8 cellular contexts compared by ENCODE assay signal in genomic region chr1:40449684-40450490, GRCh38.
DNase-seq lines count a peak whose midpoint lies in the region; ATAC-seq and TF ChIP-seq lines count a peak whose summit lies in the region.

Gene ZFP69B, plus strand, starts transcription at chr1:40450476. Its CDS starts 486 bp downstream, at chr1:40450962.

- ATAC-seq in GM18517 (IDR thresholded peaks at IDR 0.05; ENCODE audit: unreplicated experiment) (peak; percentile 65), HG03060 (IDR thresholded peaks at IDR 0.05; ENCODE audit: low read depth, unreplicated experiment) (peak; percentile 61)

- DNase-seq in NCI-H2107 (lab: John Stamatoyannopoulos, UW) = peak; percentile 92
- peak; percentile 95 for DNase-seq in UCSD-AML1 (lab: John Stamatoyannopoulos, UW; ENCODE audit: unreplicated experiment)
- peak; percentile 91 for DNase-seq in brain microvascular endothelial cell
- peak; percentile 77 for DNase-seq in skeletal muscle cell (ENCODE audit: low read depth)

- no peak for TF ChIP-seq CTCF in 22Rv1 (IDR thresholded peaks at IDR 0.05)
- peak; percentile 3 for TF ChIP-seq CTCF in brain microvascular endothelial cell (IDR thresholded peaks at IDR 0.05; ENCODE audit: low read depth, low read length, missing control alignments)

- peaks cover 2% of the 10 kb centered on the region for H3K9me3 ChIP-seq in iPS-15b (ENCODE audit: control insufficient read depth, insufficient read depth, low read length)

- no peaks in the 10 kb centered on the region for H3K27me3 ChIP-seq in brain microvascular endothelial cell (replicated peaks)
- no peaks in the 10 kb centered on the region for H3K27me3 ChIP-seq in iPS-15b (ENCODE audit: control insufficient read depth, insufficient read depth, low read length)

- peak within 1 kb of the TSS; percentile 79 for H3K9ac ChIP-seq in iPS-15b (ENCODE audit: low read depth, low read length)

- peaks cover under 1% of the 10 kb centered on the region for H3K36me3 ChIP-seq in brain microvascular endothelial cell (replicated peaks)
- H3K36me3 ChIP-seq in iPS-15b (ENCODE audit: control insufficient read depth, insufficient read depth, low read length) = no peaks in the 10 kb centered on the region

- no peaks in the 10 kb centered on the region for H3K4me1 ChIP-seq in iPS-15b (ENCODE audit: control insufficient read depth, insufficient read depth, low read length)

- in situ Hi-C loops in brain microvascular endothelial cell (cut with HindIII; ENCODE audit: low pct_ligation_motif_present, low sequenced_read_pairs) = no loop called here

- peak within 1 kb of the TSS; percentile 58 for H3K27ac ChIP-seq in 22Rv1
- H3K27ac ChIP-seq in brain microvascular endothelial cell = peak within 1 kb of the TSS; percentile 92

- H3K4me3 ChIP-seq in brain microvascular endothelial cell (ENCODE audit: low read depth, low read length) = peak within 1 kb of the TSS; percentile 70
- H3K4me3 ChIP-seq in iPS-15b (ENCODE audit: low read depth, low read length) = peak within 1 kb of the TSS; percentile 69
- peak within 1 kb of the TSS; percentile 78 for H3K4me3 ChIP-seq in skeletal muscle cell (ENCODE audit: low read depth, low read length)

Comparison
In these comparisons a context has a peak if more than half of its experiments do, and no peak if none do; other contexts are left out.
1. Peak in every context shown above with its lines: DNase-seq, ATAC-seq, H3K4me3 ChIP-seq and H3K27ac ChIP-seq.